ENCODE assay signal across 1 cellular context in the genomic region with DNA sequence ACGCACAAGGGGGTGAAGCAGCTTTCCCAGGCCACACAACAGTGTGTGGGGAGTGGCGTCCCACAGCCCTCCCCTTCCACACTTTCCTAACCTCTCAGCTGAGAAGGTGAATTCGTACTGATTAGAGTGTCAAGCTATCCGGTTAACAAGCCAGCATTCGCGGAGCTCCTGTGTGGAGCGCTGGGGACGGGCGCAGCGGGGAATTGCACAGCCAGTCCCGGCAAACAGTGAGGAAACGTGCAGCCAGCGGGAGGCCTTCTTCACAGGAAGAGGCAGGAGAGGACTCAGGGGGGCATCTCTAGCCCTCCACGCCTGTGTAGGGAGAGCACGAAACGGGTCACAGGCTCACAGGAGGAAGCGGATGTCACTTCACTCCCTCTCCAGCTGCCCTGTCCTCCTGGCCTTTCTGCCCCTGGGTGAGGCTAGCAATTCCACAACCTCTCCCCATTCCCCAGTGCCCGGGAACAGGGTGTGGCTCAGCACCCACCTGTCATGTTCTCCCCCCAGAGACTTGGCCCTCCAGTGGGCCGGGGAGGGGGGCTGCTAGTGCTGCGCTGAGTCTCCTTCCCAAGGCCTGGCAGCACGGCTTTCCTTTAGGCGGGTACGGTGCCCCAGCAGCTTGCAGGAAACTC.
TF ChIP-seq lines count a peak whose summit lies in the region.

No MANE protein-coding gene starts in this region.

TF ChIP-seq in HepG2, 621 proteins besides CTCF, POLR2A, EP300 and RAD21 (continued from another document):
- TF ChIP-seq, protein P1, sequence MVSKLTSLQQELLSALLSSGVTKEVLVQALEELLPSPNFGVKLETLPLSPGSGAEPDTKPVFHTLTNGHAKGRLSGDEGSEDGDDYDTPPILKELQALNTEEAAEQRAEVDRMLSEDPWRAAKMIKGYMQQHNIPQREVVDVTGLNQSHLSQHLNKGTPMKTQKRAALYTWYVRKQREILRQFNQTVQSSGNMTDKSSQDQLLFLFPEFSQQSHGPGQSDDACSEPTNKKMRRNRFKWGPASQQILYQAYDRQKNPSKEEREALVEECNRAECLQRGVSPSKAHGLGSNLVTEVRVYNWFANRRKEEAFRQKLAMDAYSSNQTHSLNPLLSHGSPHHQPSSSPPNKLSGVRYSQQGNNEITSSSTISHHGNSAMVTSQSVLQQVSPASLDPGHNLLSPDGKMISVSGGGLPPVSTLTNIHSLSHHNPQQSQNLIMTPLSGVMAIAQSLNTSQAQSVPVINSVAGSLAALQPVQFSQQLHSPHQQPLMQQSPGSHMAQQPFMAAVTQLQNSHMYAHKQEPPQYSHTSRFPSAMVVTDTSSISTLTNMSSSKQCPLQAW (CRISPR knock-in tag; IDR thresholded peaks at IDR 0.05), result no peak
- no peak for TF ChIP-seq EZH2 (conservative IDR thresholded peaks at IDR 0.05; ENCODE audit: low read depth, low read length)
- TF ChIP-seq PHF8 (CRISPR knock-in tag; IDR thresholded peaks at IDR 0.05), result no peak
- TF ChIP-seq, protein P2, sequence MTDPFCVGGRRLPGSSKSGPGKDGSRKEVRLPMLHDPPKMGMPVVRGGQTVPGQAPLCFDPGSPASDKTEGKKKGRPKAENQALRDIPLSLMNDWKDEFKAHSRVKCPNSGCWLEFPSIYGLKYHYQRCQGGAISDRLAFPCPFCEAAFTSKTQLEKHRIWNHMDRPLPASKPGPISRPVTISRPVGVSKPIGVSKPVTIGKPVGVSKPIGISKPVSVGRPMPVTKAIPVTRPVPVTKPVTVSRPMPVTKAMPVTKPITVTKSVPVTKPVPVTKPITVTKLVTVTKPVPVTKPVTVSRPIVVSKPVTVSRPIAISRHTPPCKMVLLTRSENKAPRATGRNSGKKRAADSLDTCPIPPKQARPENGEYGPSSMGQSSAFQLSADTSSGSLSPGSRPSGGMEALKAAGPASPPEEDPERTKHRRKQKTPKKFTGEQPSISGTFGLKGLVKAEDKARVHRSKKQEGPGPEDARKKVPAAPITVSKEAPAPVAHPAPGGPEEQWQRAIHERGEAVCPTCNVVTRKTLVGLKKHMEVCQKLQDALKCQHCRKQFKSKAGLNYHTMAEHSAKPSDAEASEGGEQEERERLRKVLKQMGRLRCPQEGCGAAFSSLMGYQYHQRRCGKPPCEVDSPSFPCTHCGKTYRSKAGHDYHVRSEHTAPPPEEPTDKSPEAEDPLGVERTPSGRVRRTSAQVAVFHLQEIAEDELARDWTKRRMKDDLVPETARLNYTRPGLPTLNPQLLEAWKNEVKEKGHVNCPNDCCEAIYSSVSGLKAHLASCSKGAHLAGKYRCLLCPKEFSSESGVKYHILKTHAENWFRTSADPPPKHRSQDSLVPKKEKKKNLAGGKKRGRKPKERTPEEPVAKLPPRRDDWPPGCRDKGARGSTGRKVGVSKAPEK (CRISPR knock-in tag; IDR thresholded peaks at IDR 0.05; ENCODE audit: borderline replicate concordance), result no peak
- TF ChIP-seq, protein P3, sequence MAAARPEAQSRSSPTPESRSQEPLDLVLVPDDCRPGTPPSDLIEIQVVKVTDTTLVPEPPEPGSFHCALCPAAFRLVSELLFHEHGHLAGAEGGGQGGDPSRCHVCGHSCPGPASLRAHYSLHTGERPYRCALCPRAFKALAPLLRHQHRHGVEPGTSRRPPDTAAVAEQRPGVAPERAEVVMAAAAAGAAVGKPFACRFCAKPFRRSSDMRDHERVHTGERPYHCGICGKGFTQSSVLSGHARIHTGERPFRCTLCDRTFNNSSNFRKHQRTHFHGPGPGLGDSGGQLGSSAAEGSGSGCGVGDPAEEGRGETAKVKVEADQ (CRISPR knock-in tag; IDR thresholded peaks at IDR 0.05; ENCODE audit: borderline replicate concordance), result no peak
- no peak for TF ChIP-seq HNF4A (CRISPR knock-in tag; IDR thresholded peaks at IDR 0.05)
